In the genomic region with DNA sequence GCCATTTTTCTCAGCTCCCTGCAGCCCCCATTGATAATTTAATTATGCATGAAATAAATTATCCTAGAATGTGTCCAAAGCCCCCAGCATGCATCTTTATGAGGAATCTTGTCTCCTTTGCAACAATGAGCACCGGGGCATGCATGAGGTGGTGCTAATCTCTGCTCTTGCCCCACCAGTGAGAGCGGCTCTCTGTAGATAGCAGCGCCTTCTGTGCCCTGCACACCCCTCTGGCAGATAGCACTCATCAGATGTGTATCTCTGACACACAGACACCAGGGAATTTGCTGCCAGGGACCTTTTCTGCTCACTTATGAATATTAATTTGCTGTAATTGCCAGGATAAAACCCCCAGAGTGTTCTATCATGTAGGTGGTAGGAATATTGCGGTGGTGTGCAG, we compare ENCODE assay signal across 27 cellular contexts.
"Had no signal": no experiment of that assay in that cellular context is flagged by ENCODE, and none has a peak within 500 bp of the region (broad histone marks: within the 10 kb centered on the region; RNA-seq: fewer than 3 reads in every experiment).

No MANE protein-coding gene starts in this region.

- H3K4me3 ChIP-seq: left lung, lower lobe of right lung, ovary, prostate gland, skin epidermis, suprapubic skin, thoracic aorta, tibial artery, upper lobe of right lung had no signal

- H3K9me3 Mint-ChIP-seq: stimulated activated effector memory CD8-positive, alpha-beta T cell treated with anti-CD3 and anti-CD28 coated beads, Interleukin-12 subunit alpha, Interleukin-12 subunit beta, amount 100 ng/mL, for 72 hours had no signal

- H3K36me3 ChIP-seq: left lung, lower lobe of right lung, ovary, prostate gland, suprapubic skin, thoracic aorta, tibial artery, upper lobe of right lung had no signal

- H3K4me1 ChIP-seq: left lung, lower lobe of right lung, prostate gland, upper lobe of right lung had no signal

- H3K4me3 Mint-ChIP-seq: naive thymus-derived CD8-positive, alpha-beta T cell; nephron; stimulated activated effector memory CD8-positive, alpha-beta T cell treated with anti-CD3 and anti-CD28 coated beads, Interleukin-12 subunit alpha, Interleukin-12 subunit beta, amount 100 ng/mL, for 72 hours; stimulated activated naive CD8-positive, alpha-beta T cell treated with anti-CD3 and anti-CD28 coated beads, Interleukin-15, Interleukin-2, amounts not matched to agents 100 ng/mL and 50 ng/mL, for 24 hours had no signal

- H3K4me1 Mint-ChIP-seq: stimulated activated effector memory CD8-positive, alpha-beta T cell treated with anti-CD3 and anti-CD28 coated beads, Interleukin-12 subunit alpha, Interleukin-12 subunit beta, amount 100 ng/mL, for 72 hours had no signal

- H3K9me3 ChIP-seq: lower lobe of right lung, ovary, prostate gland, suprapubic skin, thoracic aorta, tibial artery, upper lobe of right lung had no signal

- H3K27me3 Mint-ChIP-seq: naive thymus-derived CD8-positive, alpha-beta T cell; stimulated activated naive CD8-positive, alpha-beta T cell treated with anti-CD3 and anti-CD28 coated beads, Interleukin-15, Interleukin-2, amounts not matched to agents 100 ng/mL and 50 ng/mL, for 24 hours had no signal

- ATAC-seq: left cardiac atrium; left lung; lower lobe of right lung; naive thymus-derived CD8-positive, alpha-beta T cell; right cardiac atrium; sciatic nerve; stimulated activated effector memory CD8-positive, alpha-beta T cell treated with anti-CD3 and anti-CD28 coated beads, Interleukin-12 subunit alpha, Interleukin-12 subunit beta, amount 100 ng/mL, for 72 hours; upper lobe of right lung had no signal

- DNase-seq: hippocampal formation; kidney glomerular epithelial cell; left cardiac atrium; left lung; lower lobe of right lung; mammary epithelial cell; mesenchymal stem cell; ovary; retina; right cardiac atrium; stimulated activated CD4-positive, alpha-beta T cell treated with anti-CD3 and anti-CD28 coated beads, Interleukin-12 subunit alpha, Interleukin-12 subunit beta, amount 100 ng/mL, for 4 hours; stimulated activated CD4-positive, alpha-beta T cell treated with anti-CD3 and anti-CD28 coated beads, Interleukin-15, amount 100 ng/mL, for 24 hours; stimulated activated CD4-positive, alpha-beta T cell treated with anti-CD3 and anti-CD28 coated beads, Interleukin-2, amount 100 ng/mL, for 24 hours; stimulated activated CD4-positive, alpha-beta T cell treated with anti-CD3 and anti-CD28 coated beads, Interleukin-4, amount 100 ng/mL, for 24 hours; stimulated activated naive CD4-positive, alpha-beta T cell; tibial artery; trophoblast cell; upper lobe of right lung had no signal

- H3K27me3 ChIP-seq: left lung, ovary, upper lobe of right lung had no signal

- H3K27ac ChIP-seq: left lung, lower lobe of right lung, ovary, prostate gland, skin epidermis, suprapubic skin, thoracic aorta, tibial artery, upper lobe of right lung had no signal

- H3K36me3 Mint-ChIP-seq: stimulated activated effector memory CD8-positive, alpha-beta T cell treated with anti-CD3 and anti-CD28 coated beads, Interleukin-12 subunit alpha, Interleukin-12 subunit beta, amount 100 ng/mL, for 72 hours had no signal

- H3K27ac Mint-ChIP-seq: nephron; stimulated activated effector memory CD8-positive, alpha-beta T cell treated with anti-CD3 and anti-CD28 coated beads, Interleukin-12 subunit alpha, Interleukin-12 subunit beta, amount 100 ng/mL, for 72 hours; stimulated activated naive CD8-positive, alpha-beta T cell treated with anti-CD3 and anti-CD28 coated beads, Interleukin-15, Interleukin-2, amounts not matched to agents 100 ng/mL and 50 ng/mL, for 24 hours had no signal
